8 cellular contexts compared by ENCODE assay signal in the genomic region with DNA sequence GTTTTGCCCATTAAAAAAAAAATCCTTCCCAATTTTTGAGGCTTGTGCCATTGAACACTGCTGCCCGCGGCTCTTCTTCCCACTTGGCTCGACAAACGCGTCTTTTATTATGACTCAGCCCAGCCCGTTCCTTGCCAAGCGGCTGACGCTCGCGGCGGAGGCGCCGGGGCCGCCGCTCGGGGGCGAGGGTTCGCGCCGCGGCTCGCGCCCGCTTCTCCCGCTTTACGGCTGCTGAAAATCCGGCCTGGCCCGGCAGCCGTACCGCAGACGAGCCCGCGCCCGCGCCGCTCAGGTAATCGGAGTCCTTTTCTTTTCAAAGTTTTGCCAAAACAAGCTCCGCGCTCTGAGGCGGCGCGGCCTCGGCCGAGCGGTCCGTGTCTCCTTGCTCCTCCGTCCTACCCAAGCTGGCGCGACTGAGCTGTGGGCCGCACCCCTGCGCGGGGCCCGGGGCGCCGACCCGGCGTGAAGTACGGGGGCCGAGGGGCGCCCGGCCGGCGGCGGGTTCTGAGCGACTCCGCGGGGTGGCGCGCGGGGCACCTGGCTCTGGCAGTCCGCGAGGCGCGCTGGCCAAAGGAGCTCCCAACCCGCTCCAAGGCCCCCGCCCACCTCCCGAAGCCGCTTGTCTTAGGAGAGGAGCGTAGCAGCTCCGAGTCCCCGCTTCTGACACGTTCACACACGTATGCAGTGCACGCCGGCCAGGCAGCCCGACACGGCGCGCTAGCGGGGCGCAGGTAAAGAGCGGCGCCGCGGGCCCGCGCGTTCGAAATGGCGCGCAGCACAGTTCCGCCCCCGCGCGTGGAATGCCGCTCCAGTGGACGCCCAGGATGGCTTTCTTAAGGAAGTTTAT.
A peak's percentile ranks its signal among the peaks of the same experiment; 100 is the strongest.
DNase-seq lines count a peak whose midpoint lies in the region; ATAC-seq and TF ChIP-seq lines count a peak whose summit lies in the region.

No MANE protein-coding gene starts in this region.

- H3K4me1 ChIP-seq in heart right ventricle (peaks cover 0 to 35% (median 17%) of the 10 kb centered on the region in 9 donors), parathyroid adenoma (no peaks in the 10 kb centered on the region), upper lobe of left lung (peaks cover 6 to 21% (median 11%) of the 10 kb centered on the region in 4 donors)

- TF ChIP-seq EP300 in upper lobe of left lung (IDR thresholded peaks at IDR 0.05): no peak

- 0% methylated on average over 103 to 107 of the region's 107 CpGs for WGBS in heart right ventricle, 2 donors
- WGBS in upper lobe of left lung, 2 donors: 1% methylated on average over 41 to 47 of the region's 107 CpGs

- H2AFZ ChIP-seq in parathyroid adenoma: peak overlapping the region; percentile 96

- H3K4me3 ChIP-seq in heart right ventricle: peak overlapping the region; percentile 57 to 87 (median 73)
- peak overlapping the region; percentile 72 for H3K4me3 ChIP-seq in parathyroid adenoma (ENCODE audit: low read depth, low read length)
- H3K4me3 ChIP-seq in upper lobe of left lung: peak overlapping the region; percentile 54 to 87 (median 75)

- peak in 2 of 4 donors; percentile 57 to 64 for TF ChIP-seq POLR2A in upper lobe of left lung (IDR thresholded peaks at IDR 0.05)

- no peaks in the 10 kb centered on the region for H3K79me2 ChIP-seq in parathyroid adenoma

- peak overlapping the region; percentile 41 for H3K9ac ChIP-seq in parathyroid adenoma

- H3K27ac ChIP-seq in heart right ventricle (peak overlapping the region; percentile 94 to 98 (median 98)), parathyroid adenoma (peak overlapping the region; percentile 89), upper lobe of left lung (peak overlapping the region; percentile 92 to 95 (median 94))

- DNase-seq in EL (peak; percentile 93), H4 (ENCODE audit: low spot score) (peak; percentile 87), RPMI8226 (peak; percentile 96), amniotic epithelial cell (ENCODE audit: low read depth) (peak; percentile 86), heart right ventricle (peak; percentile 82 to 85), upper lobe of left lung (peak; percentile 82 to 96)

- peak overlapping the region; percentile 37 for H3K4me2 ChIP-seq in parathyroid adenoma (ENCODE audit: low read length)

- H3K27me3 ChIP-seq in heart right ventricle (peaks cover 0 to 10% (median 0%) of the 10 kb centered on the region in 7 donors), parathyroid adenoma (ENCODE audit: control insufficient read depth, insufficient read depth, low read length) (no peaks in the 10 kb centered on the region), upper lobe of left lung (no peaks in the 10 kb centered on the region)

- ATAC-seq in heart right ventricle: peak; percentile 82 to 97 (median 88)
- ATAC-seq in upper lobe of left lung (ENCODE audit: low FRiP score in 2 of 2): peak; percentile 91 to 93

- intact Hi-C loops in heart right ventricle (cut with DNase I): no loop called here

- H3K36me3 ChIP-seq in heart right ventricle: no peaks in the 10 kb centered on the region
- H3K36me3 ChIP-seq in parathyroid adenoma (ENCODE audit: control insufficient read depth, insufficient read depth, low read length): no peaks in the 10 kb centered on the region
- H3K36me3 ChIP-seq in upper lobe of left lung: no peaks in the 10 kb centered on the region

- H3K9me3 ChIP-seq in heart right ventricle (no peaks in the 10 kb centered on the region), parathyroid adenoma (ENCODE audit: control insufficient read depth, low read length) (no peaks in the 10 kb centered on the region), upper lobe of left lung (no peaks in the 10 kb centered on the region)

- TF ChIP-seq CTCF in LNCAP (IDR thresholded peaks at IDR 0.05): peak; percentile 42; the same call in 1 of the 2 replicates
- TF ChIP-seq CTCF in heart right ventricle (IDR thresholded peaks at IDR 0.05): peak in 2 of 9 donors; percentile 30 to 40
- peak; percentile 6 for TF ChIP-seq CTCF in parathyroid adenoma (IDR thresholded peaks at IDR 0.05)
- TF ChIP-seq CTCF in upper lobe of left lung (IDR thresholded peaks at IDR 0.05): peak in 3 of 6 experiments; percentile 3 to 29 (median 24)

Comparison
In these comparisons a context has a peak if more than half of its experiments do, and no peak if none do; other contexts are left out.
1. Peak in every context shown above with its lines: DNase-seq, ATAC-seq, H3K4me3 ChIP-seq and H3K27ac ChIP-seq.